In the genomic region with DNA sequence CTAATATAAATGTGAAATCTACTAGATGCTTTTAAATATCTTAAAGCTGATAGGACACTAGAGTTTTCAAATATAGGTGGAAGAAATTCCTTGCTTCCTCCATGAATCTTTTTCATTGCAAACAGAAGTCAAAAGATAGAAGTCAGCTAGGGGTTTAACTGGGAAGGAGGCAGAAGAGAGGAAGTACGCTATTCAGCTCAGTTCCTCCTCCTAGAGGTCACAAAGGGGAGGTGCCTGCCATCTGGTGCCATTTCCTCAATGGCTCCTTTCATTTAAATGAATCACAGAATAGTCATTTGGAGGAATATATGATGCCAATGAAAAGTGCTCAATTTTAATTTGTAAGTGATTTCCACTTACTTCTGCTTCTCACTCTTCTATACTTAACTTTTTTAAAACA, we compare ENCODE assay signal across 9 cellular contexts. TPM values are rescaled to one million over a fixed set of nuclear protein-coding genes. Genes with fewer than 3 reads are reported as not detected.
DNase-seq lines count a peak whose midpoint lies in the region; ATAC-seq and TF ChIP-seq lines count a peak whose summit lies in the region.
"Had no signal": no experiment of that assay in that cellular context is flagged by ENCODE, and none has a peak within 500 bp of the region (broad histone marks: within the 10 kb centered on the region; RNA-seq: fewer than 3 reads in every experiment).

No MANE protein-coding gene starts in this region.

- CTCF ChIA-PET in GM10248 (lab: Yijun Ruan, JAX): interaction anchor here (0.6 to 1.5 kb wide), 8 partner anchors 9 to 615 kb away, joined by 3 to 6 read pairs (median 3); no protein-coding TSS in a partner anchor

- TF ChIP-seq CTCF in GM10248 (IDR thresholded peaks at IDR 0.05; ENCODE audit: control extremely low read depth, extremely low read depth, low read depth, missing control alignments) (peak; percentile 33), dorsolateral prefrontal cortex (IDR thresholded peaks at IDR 0.05 in 54 of 56, conservative IDR thresholded peaks at IDR 0.05 in 2 of 56; ENCODE audit: low read depth in 1 of 56, partially characterized antibody in 56 of 56) (peak in 1 of 56 donors; percentile 9)

- no peak overlapping the region for H3K27ac ChIP-seq in dorsolateral prefrontal cortex
- H3K27ac ChIP-seq: thoracic aorta had no signal

- POLR2A ChIA-PET in GM10248 (lab: Yijun Ruan, JAX): no interaction called here

- intact Hi-C loops in dorsolateral prefrontal cortex (cut with DNase I): no loop called here

- H3K27me3 ChIP-seq in dorsolateral prefrontal cortex: peaks cover 0 to 3% (median 0%) of the 10 kb centered on the region in 45 donors

- ATAC-seq in GM19397 (IDR thresholded peaks at IDR 0.05; ENCODE audit: unreplicated experiment) (peak; percentile 95), HG03135 (IDR thresholded peaks at IDR 0.05; ENCODE audit: unreplicated experiment) (peak; percentile 94)

- DNase-seq in GM10248 (ENCODE audit: extremely low spot score) (no peak), SKM-1 (lab: John Stamatoyannopoulos, UW; ENCODE audit: unreplicated experiment) (peak; percentile 58), kidney tubule cell (ENCODE audit: low spot score) (peak; percentile 14), GM03348 (ENCODE audit: low spot score) (no peak), 8988T (no peak), dorsolateral prefrontal cortex (no peak)

- no peak overlapping the region for H3K4me3 ChIP-seq in dorsolateral prefrontal cortex
- H3K4me3 ChIP-seq: thoracic aorta had no signal

RNA-seq across cellular contexts. Expression of a gene that starts 8.5 kb away (rescaled TPM):
- total RNA-seq in dorsolateral prefrontal cortex: 10 to 100 TPM in 5 of 120 experiments, 1 to 10 TPM in 115; 1.2 to 11.1 (median 4.9) TPM

Comparison
In these comparisons a context has a peak if more than half of its experiments do, and no peak if none do; other contexts are left out.
1. DNase-seq: peak in SKM-1 (single experiment) and kidney tubule cell (single experiment); none in GM10248 (single experiment), GM03348 (single experiment), 8988T (single experiment) and dorsolateral prefrontal cortex (0 of 10).